In genomic region chr4:13903061-13903460, GRCh38 we compare ENCODE assay signal across 1 cellular context.
TF ChIP-seq lines count a peak whose summit lies in the region.

No MANE protein-coding gene starts in this region.

TF ChIP-seq in A549, 52 proteins besides CTCF, POLR2A, EP300 and RAD21 (continued from another document):
- TF ChIP-seq PBX3 (IDR thresholded peaks at IDR 0.05) (no peak), ATOH8 (CRISPR knock-in tag; IDR thresholded peaks at IDR 0.05; ENCODE audit: low read depth) (no peak), GATA3 (IDR thresholded peaks at IDR 0.05; ENCODE audit: borderline replicate concordance) (no peak), E2F6 (IDR thresholded peaks at IDR 0.05; ENCODE audit: borderline replicate concordance, low read depth) (no peak), HEYL (CRISPR knock-in tag; IDR thresholded peaks at IDR 0.05) (no peak), MAX (IDR thresholded peaks at IDR 0.05) (no peak), ELK1 (IDR thresholded peaks at IDR 0.05; ENCODE audit: low read depth, low read length) (no peak), POLR2AphosphoS2 (conservative IDR thresholded peaks at IDR 0.05; ENCODE audit: low read length) (no peak), TP53 (CRISPR knock-in tag; IDR thresholded peaks at IDR 0.05) (no peak), CBX2 (IDR thresholded peaks at IDR 0.05; ENCODE audit: borderline replicate concordance, low read depth) (no peak), HOXB13 (CRISPR knock-in tag; IDR thresholded peaks at IDR 0.05; ENCODE audit: low read depth) (no peak), JUNB (IDR thresholded peaks at IDR 0.05) (no peak), ZNF302 (CRISPR knock-in tag; IDR thresholded peaks at IDR 0.05) (no peak)
